ENCODE assay signal across 8 cellular contexts in the genomic region with DNA sequence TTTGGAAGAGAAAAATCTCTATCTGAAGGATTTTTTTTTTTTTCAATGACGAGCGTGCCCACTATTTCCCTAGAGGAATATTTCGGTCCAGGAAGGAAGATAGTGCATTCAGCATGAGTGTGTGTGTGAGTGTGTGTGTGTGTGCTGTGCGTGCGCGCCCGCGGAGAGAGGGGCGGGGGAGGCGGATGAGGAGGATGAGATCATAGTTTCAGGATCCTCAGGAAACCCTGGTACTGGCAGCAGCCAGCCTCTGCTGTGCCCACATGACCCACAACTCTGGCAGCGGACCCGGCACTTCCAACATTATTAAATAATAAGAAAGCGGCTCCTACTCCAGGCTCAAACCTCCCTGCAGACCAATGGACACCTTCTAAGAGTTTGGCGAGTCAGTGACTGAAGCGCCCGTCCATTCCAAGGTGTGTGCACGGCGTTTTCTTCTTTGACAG.
DNase-seq lines count a peak whose midpoint lies in the region; ATAC-seq, FAIRE-seq and TF ChIP-seq lines count a peak whose summit lies in the region.

No MANE protein-coding gene starts in this region.

- POLR2A ChIA-PET in activated CD4-positive, alpha-beta memory T cell treated with anti-CD3 and anti-CD28 coated beads for 36 hours (lab: Charles Lee): no interaction called here

- no peak overlapping the region for H3K27ac ChIP-seq in neural progenitor cell

- H3K36me3 ChIP-seq in neural progenitor cell: no peaks in the 10 kb centered on the region

- H3F3A ChIP-seq in neural progenitor cell (ENCODE audit: low read depth): no peaks in the 10 kb centered on the region

- peak; percentile 50 for ATAC-seq in HG02798 (IDR thresholded peaks at IDR 0.05; ENCODE audit: poor library complexity, unreplicated experiment)

- no peaks in the 10 kb centered on the region for H3K36me3 Mint-ChIP-seq in activated naive CD4-positive, alpha-beta T cell treated with anti-CD3 and anti-CD28 coated beads for 36 hours (ENCODE audit: low read depth)
- no peaks in the 10 kb centered on the region for H3K36me3 Mint-ChIP-seq in activated CD4-positive, alpha-beta memory T cell treated with anti-CD3 and anti-CD28 coated beads for 36 hours
- H3K36me3 Mint-ChIP-seq in neural progenitor cell: no peaks in the 10 kb centered on the region

- H3K9ac ChIP-seq in neural progenitor cell: no peak overlapping the region

- no peak for FAIRE-seq in frontal cortex (lab: Jason Lieb, UNC)

- intact Hi-C loops in activated naive CD4-positive, alpha-beta T cell treated with anti-CD3 and anti-CD28 coated beads for 36 hours (cut with micrococcal nuclease): no loop called here
- intact Hi-C loops in activated CD4-positive, alpha-beta memory T cell treated with anti-CD3 and anti-CD28 coated beads for 36 hours (cut with micrococcal nuclease): no loop called here

- CTCF ChIA-PET in activated naive CD4-positive, alpha-beta T cell treated with anti-CD3 and anti-CD28 coated beads for 36 hours (lab: Charles Lee): no interaction called here
- CTCF ChIA-PET in activated CD4-positive, alpha-beta memory T cell treated with anti-CD3 and anti-CD28 coated beads for 36 hours (lab: Charles Lee): no interaction called here

- no peak overlapping the region for H3K27ac Mint-ChIP-seq in activated naive CD4-positive, alpha-beta T cell treated with anti-CD3 and anti-CD28 coated beads for 36 hours
- H3K27ac Mint-ChIP-seq in activated CD4-positive, alpha-beta memory T cell treated with anti-CD3 and anti-CD28 coated beads for 36 hours: no peak overlapping the region
- no peak overlapping the region for H3K27ac Mint-ChIP-seq in neural progenitor cell

- H3K4me3 ChIP-seq in neural progenitor cell: peak overlapping the region; percentile 69

- peak overlapping the region; percentile 80 for H2AFZ ChIP-seq in neural progenitor cell (replicated peaks)

- peaks cover 3% of the 10 kb centered on the region for H3K4me1 Mint-ChIP-seq in activated naive CD4-positive, alpha-beta T cell treated with anti-CD3 and anti-CD28 coated beads for 36 hours (ENCODE audit: low read depth)
- H3K4me1 Mint-ChIP-seq in activated CD4-positive, alpha-beta memory T cell treated with anti-CD3 and anti-CD28 coated beads for 36 hours (ENCODE audit: low read depth): no peaks in the 10 kb centered on the region
- peaks cover 5% of the 10 kb centered on the region for H3K4me1 Mint-ChIP-seq in neural progenitor cell

- H4K20me1 ChIP-seq in neural progenitor cell (ENCODE audit: low read depth): no peaks in the 10 kb centered on the region

- H3K27me3 Mint-ChIP-seq in activated naive CD4-positive, alpha-beta T cell treated with anti-CD3 and anti-CD28 coated beads for 36 hours (ENCODE audit: low read depth): peaks cover 22% of the 10 kb centered on the region
- H3K27me3 Mint-ChIP-seq in activated CD4-positive, alpha-beta memory T cell treated with anti-CD3 and anti-CD28 coated beads for 36 hours: peaks cover 17% of the 10 kb centered on the region
- H3K27me3 Mint-ChIP-seq in neural progenitor cell (ENCODE audit: insufficient read depth, low read depth): peaks cover 12% of the 10 kb centered on the region

- peak overlapping the region; percentile 38 for H3K4me3 Mint-ChIP-seq in activated naive CD4-positive, alpha-beta T cell treated with anti-CD3 and anti-CD28 coated beads for 36 hours
- no peak overlapping the region for H3K4me3 Mint-ChIP-seq in activated CD4-positive, alpha-beta memory T cell treated with anti-CD3 and anti-CD28 coated beads for 36 hours
- peak overlapping the region; percentile 87 for H3K4me3 Mint-ChIP-seq in neural progenitor cell

- no peaks in the 10 kb centered on the region for H3K9me3 ChIP-seq in neural progenitor cell (ENCODE audit: low read depth)

- H3K79me2 ChIP-seq in neural progenitor cell (ENCODE audit: low read depth): no peaks in the 10 kb centered on the region

- H3K27me3 ChIP-seq in neural progenitor cell: peaks cover 22% of the 10 kb centered on the region

- H3K4me1 ChIP-seq in neural progenitor cell: peaks cover 16% of the 10 kb centered on the region

- no peak for TF ChIP-seq CTCF in neural progenitor cell (IDR thresholded peaks at IDR 0.05)

- no peaks in the 10 kb centered on the region for H3K9me3 Mint-ChIP-seq in activated naive CD4-positive, alpha-beta T cell treated with anti-CD3 and anti-CD28 coated beads for 36 hours
- no peaks in the 10 kb centered on the region for H3K9me3 Mint-ChIP-seq in activated CD4-positive, alpha-beta memory T cell treated with anti-CD3 and anti-CD28 coated beads for 36 hours
- H3K9me3 Mint-ChIP-seq in neural progenitor cell: no peaks in the 10 kb centered on the region

- H3K4me2 ChIP-seq in neural progenitor cell: peak overlapping the region; percentile 83

- peak; percentile 37 for DNase-seq in activated naive CD4-positive, alpha-beta T cell treated with anti-CD3 and anti-CD28 coated beads for 36 hours
- DNase-seq in activated naive CD4-positive, alpha-beta T cell (lab: John Stamatoyannopoulos, UW): no peak
- DNase-seq in NCI-H187 treated with DMSO at 0.1 percent for 48 hours (lab: John Stamatoyannopoulos, UW) (peak; percentile 49), frontal cortex (ENCODE audit: low spot score in 2 of 2) (peak; percentile 69 to 70), neural progenitor cell (ENCODE audit: low spot score) (peak; percentile 68), germinal center (ENCODE audit: low spot score) (no peak)
- DNase-seq in activated CD4-positive, alpha-beta memory T cell treated with anti-CD3 and anti-CD28 coated beads for 36 hours: peak; percentile 24

Comparison
In these comparisons a context has a peak if more than half of its experiments do, and no peak if none do; other contexts are left out.
1. DNase-seq: peak in activated naive CD4-positive, alpha-beta T cell treated with anti-CD3 and anti-CD28 coated beads for 36 hours (single experiment), NCI-H187 treated with DMSO at 0.1 percent for 48 hours (single experiment), activated CD4-positive, alpha-beta memory T cell treated with anti-CD3 and anti-CD28 coated beads for 36 hours (single experiment), frontal cortex (2 of 2) and neural progenitor cell (single experiment); none in activated naive CD4-positive, alpha-beta T cell (0 of 4) and germinal center (single experiment).